ENCODE assay signal across 27 cellular contexts in the genomic region with DNA sequence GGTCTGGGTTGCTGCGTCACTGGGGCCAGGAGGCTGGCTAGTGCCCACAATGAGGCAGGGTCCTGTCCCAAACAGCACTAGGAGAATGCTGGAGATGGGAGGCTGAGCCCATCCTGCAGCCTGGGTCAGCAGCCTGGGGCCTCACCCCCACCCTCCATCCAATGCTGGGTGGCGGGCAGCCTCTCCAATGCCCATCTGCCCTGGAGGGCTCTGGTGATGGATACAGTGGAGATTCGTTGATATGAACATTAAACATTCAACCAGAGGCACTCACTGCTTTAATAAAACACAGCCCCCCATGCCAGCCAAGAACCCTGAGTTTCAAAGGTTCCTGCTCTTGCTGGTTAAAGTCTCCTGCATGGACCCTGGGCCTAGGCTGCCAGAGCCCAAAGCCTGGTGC. TPM values are rescaled to one million over a fixed set of nuclear protein-coding genes. Genes with fewer than 3 reads are reported as not detected.
"Had no signal": no experiment of that assay in that cellular context is flagged by ENCODE, and none has a peak within 500 bp of the region (broad histone marks: within the 10 kb centered on the region; RNA-seq: fewer than 3 reads in every experiment).

No MANE protein-coding gene starts in this region.

- H3K9me3 ChIP-seq: left lung, lower lobe of right lung, ovary, right atrium auricular region, right lobe of liver, stomach, thoracic aorta, tibial artery, upper lobe of right lung had no signal

- H3K4me2 ChIP-seq: hepatocyte, smooth muscle cell had no signal

- H3K9me3 Mint-ChIP-seq: naive thymus-derived CD8-positive, alpha-beta T cell; nephron; neural crest cell; stimulated activated memory B cell treated with anti-CD40 and anti-IgM and Interleukin-4, amounts not matched to agents 10 μg/mL and 1 μg/mL and 100 μg/mL, for 72 hours had no signal

- ATAC-seq: left lung; lower lobe of right lung; naive thymus-derived CD8-positive, alpha-beta T cell; right lobe of liver; stimulated activated naive CD8-positive, alpha-beta T cell treated with anti-CD3 and anti-CD28 coated beads, Interleukin-15, Interleukin-2, amounts not matched to agents 100 U/mL and 50 U/mL, for 24 hours; upper lobe of right lung had no signal

- H3K27ac ChIP-seq: hepatocyte, left lung, lower lobe of right lung, ovary, right atrium auricular region, right lobe of liver, thoracic aorta, tibial artery, upper lobe of right lung had no signal

- H3K4me3 ChIP-seq: hepatocyte, left lung, lower lobe of right lung, ovary, right atrium auricular region, right lobe of liver, smooth muscle cell, stomach, thoracic aorta, tibial artery, upper lobe of right lung had no signal

- DNase-seq: left colon; left lung; lower lobe of right lung; mesenchymal stem cell; naive thymus-derived CD8-positive, alpha-beta T cell; ovary; right lobe of liver; stimulated activated CD4-positive, alpha-beta T cell treated with anti-CD3 and anti-CD28 coated beads, Interleukin-1b, Interleukin-23, amount 100 ng/mL, for 48 hours; stimulated activated CD4-positive, alpha-beta T cell treated with anti-CD3 and anti-CD28 coated beads, Interleukin-2, amount 100 ng/mL, for 48 hours; stimulated activated CD4-positive, alpha-beta T cell treated with anti-CD3 and anti-CD28 coated beads, Interleukin-4, amount 100 ng/mL, for 4 hours; stimulated activated CD8-positive, alpha-beta memory T cell treated with anti-CD3 and anti-CD28 coated beads, Interleukin-4, amount 100 ng/mL, for 48 hours; stimulated activated naive CD8-positive, alpha-beta T cell treated with anti-CD3 and anti-CD28 coated beads, Interleukin-15, Interleukin-2, amounts not matched to agents 100 U/mL and 50 U/mL, for 24 hours; tibial artery; trophoblast cell; upper lobe of right lung had no signal

- H3K36me3 Mint-ChIP-seq: naive thymus-derived CD8-positive, alpha-beta T cell; stimulated activated memory B cell treated with anti-CD40 and anti-IgM and Interleukin-4, amounts not matched to agents 10 μg/mL and 1 μg/mL and 100 μg/mL, for 72 hours had no signal

- H3K36me3 ChIP-seq: left lung, lower lobe of right lung, ovary, right atrium auricular region, right lobe of liver, stomach, thoracic aorta, tibial artery, upper lobe of right lung had no signal

- H3K4me3 Mint-ChIP-seq: naive thymus-derived CD8-positive, alpha-beta T cell; nephron; neural crest cell; stimulated activated memory B cell treated with anti-CD40 and anti-IgM and Interleukin-4, amounts not matched to agents 10 μg/mL and 1 μg/mL and 100 μg/mL, for 72 hours had no signal

- H3K4me1 ChIP-seq: right lobe of liver, upper lobe of right lung had no signal

- FAIRE-seq: keratinocyte, urothelium cell line had no signal

- H2AFZ ChIP-seq: hepatocyte had no signal

- H3K27ac Mint-ChIP-seq: naive thymus-derived CD8-positive, alpha-beta T cell; progenitor cell of endocrine pancreas; stimulated activated memory B cell treated with anti-CD40 and anti-IgM and Interleukin-4, amounts not matched to agents 10 μg/mL and 1 μg/mL and 100 μg/mL, for 72 hours had no signal

- H3K79me2 ChIP-seq: hepatocyte had no signal

- H3K27me3 ChIP-seq: hepatocyte, ovary, right atrium auricular region, right lobe of liver, upper lobe of right lung had no signal

RNA-seq across cellular contexts. Expression of gene HHIPL1, which starts 19.5 kb away (rescaled TPM):
- polyA plus RNA-seq: naive thymus-derived CD8-positive, alpha-beta T cell had no signal

RNA-seq across cellular contexts. Expression of gene CYP46A1, which starts 58.6 kb away (rescaled TPM):
- total RNA-seq: mammary epithelial cell had no signal
- polyA plus RNA-seq: mammary epithelial cell had no signal
